ENCODE assay signal across 8 cellular contexts in the genomic region with DNA sequence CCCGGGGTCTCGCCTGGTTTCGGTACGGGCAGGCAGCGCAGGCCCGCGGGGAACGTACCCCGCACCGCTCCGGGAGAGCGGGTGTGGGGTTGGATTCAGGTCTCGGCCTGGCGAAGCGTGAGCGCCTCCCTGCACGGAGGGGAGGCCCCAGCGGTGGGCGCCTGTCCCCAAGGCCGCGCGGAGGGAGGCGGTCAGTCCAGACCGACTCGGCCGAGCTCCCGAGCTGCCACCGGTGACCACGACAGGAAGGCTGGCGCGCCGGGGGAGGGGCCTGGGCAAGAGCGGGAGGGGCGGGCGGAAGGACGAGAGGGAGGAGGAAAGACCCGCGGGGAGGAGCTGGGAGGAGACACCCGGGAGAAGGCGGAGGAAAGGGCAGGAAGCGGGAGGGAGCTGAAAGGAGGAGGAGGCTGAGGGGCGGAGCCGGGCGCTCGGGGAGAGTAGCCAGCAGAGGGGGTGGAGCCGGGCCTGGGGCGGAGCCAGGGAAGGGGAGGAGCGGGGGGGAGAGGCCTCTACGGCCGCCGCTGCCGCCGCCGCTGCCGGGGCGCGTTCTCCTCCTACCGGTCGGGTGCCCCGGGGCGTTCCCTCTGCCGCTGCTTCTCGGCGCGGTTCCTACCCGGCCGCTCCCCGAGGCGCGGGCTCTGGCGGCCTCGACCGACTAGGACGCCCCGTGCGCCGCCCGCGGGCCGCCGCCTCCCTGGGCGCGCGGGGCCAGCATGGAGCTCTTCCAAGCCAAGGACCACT. TPM values are rescaled to one million over a fixed set of nuclear protein-coding genes. Genes with fewer than 3 reads are reported as not detected.
DNase-seq lines count a peak whose midpoint lies in the region; ATAC-seq, FAIRE-seq and TF ChIP-seq lines count a peak whose summit lies in the region.

A gene with protein sequence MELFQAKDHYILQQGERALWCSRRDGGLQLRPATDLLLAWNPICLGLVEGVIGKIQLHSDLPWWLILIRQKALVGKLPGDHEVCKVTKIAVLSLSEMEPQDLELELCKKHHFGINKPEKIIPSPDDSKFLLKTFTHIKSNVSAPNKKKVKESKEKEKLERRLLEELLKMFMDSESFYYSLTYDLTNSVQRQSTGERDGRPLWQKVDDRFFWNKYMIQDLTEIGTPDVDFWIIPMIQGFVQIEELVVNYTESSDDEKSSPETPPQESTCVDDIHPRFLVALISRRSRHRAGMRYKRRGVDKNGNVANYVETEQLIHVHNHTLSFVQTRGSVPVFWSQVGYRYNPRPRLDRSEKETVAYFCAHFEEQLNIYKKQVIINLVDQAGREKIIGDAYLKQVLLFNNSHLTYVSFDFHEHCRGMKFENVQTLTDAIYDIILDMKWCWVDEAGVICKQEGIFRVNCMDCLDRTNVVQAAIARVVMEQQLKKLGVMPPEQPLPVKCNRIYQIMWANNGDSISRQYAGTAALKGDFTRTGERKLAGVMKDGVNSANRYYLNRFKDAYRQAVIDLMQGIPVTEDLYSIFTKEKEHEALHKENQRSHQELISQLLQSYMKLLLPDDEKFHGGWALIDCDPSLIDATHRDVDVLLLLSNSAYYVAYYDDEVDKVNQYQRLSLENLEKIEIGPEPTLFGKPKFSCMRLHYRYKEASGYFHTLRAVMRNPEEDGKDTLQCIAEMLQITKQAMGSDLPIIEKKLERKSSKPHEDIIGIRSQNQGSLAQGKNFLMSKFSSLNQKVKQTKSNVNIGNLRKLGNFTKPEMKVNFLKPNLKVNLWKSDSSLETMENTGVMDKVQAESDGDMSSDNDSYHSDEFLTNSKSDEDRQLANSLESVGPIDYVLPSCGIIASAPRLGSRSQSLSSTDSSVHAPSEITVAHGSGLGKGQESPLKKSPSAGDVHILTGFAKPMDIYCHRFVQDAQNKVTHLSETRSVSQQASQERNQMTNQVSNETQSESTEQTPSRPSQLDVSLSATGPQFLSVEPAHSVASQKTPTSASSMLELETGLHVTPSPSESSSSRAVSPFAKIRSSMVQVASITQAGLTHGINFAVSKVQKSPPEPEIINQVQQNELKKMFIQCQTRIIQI (plus strand): TSS at position 501 of the 741 bp plus-strand sequence. CDS start 213 bp downstream, at position 714.

- H3K27me3 Mint-ChIP-seq in T-helper 1 cell treated with Interleukin-12 subunit alpha and Interleukin-12 subunit beta and Interleukin-4 antibody, amounts not matched to agents 30 μg/mL and 1 μg/mL, for 36 hours (ENCODE audit: low read depth), result peaks cover 4% of the 10 kb centered on the region

- peak within 1 kb of the TSS; percentile 74 for H3K27ac Mint-ChIP-seq in T-helper 1 cell treated with Interleukin-12 subunit alpha and Interleukin-12 subunit beta and Interleukin-4 antibody, amounts not matched to agents 30 μg/mL and 1 μg/mL, for 36 hours

- 1% methylated on average over 51 to 84 of the region's 84 CpGs for WGBS in psoas muscle, 3 donors

- H3K9me3 Mint-ChIP-seq in T-helper 1 cell treated with Interleukin-12 subunit alpha and Interleukin-12 subunit beta and Interleukin-4 antibody, amounts not matched to agents 30 μg/mL and 1 μg/mL, for 36 hours, result no peaks in the 10 kb centered on the region

- ATAC-seq in HG02884 (IDR thresholded peaks at IDR 0.05; ENCODE audit: unreplicated experiment), result peak; percentile 65
- ATAC-seq in left ventricle myocardium superior, result peak; percentile 99
- ATAC-seq in psoas muscle, result peak; percentile 97 to 99 (median 98)

- no peaks in the 10 kb centered on the region for H3K36me3 ChIP-seq in psoas muscle (ENCODE audit: insufficient read depth in 1 of 2, low read depth in 1 of 2)

- H3K4me1 Mint-ChIP-seq in T-helper 1 cell treated with Interleukin-12 subunit alpha and Interleukin-12 subunit beta and Interleukin-4 antibody, amounts not matched to agents 30 μg/mL and 1 μg/mL, for 36 hours (ENCODE audit: low read depth), result peaks cover 27% of the 10 kb centered on the region

- H3K4me3 ChIP-seq in psoas muscle, result peak within 1 kb of the TSS; percentile 88

- peak; percentile 27 for TF ChIP-seq CTCF in GM13976 (IDR thresholded peaks at IDR 0.05; ENCODE audit: borderline replicate concordance, control extremely low read depth, extremely low read depth, insufficient read depth, missing control alignments)
- TF ChIP-seq CTCF in psoas muscle (IDR thresholded peaks at IDR 0.05), result peak; percentile 36

- peaks cover 18% of the 10 kb centered on the region for H3K4me1 ChIP-seq in psoas muscle

- H3K9me3 ChIP-seq in psoas muscle, result no peaks in the 10 kb centered on the region

- FAIRE-seq in urothelium cell line (lab: Jason Lieb, UNC), result no peak

- peaks cover 2% of the 10 kb centered on the region for H3K36me3 Mint-ChIP-seq in T-helper 1 cell treated with Interleukin-12 subunit alpha and Interleukin-12 subunit beta and Interleukin-4 antibody, amounts not matched to agents 30 μg/mL and 1 μg/mL, for 36 hours (ENCODE audit: low read depth)

- intact Hi-C loops in left ventricle myocardium superior (cut with micrococcal nuclease) (no loop called here), psoas muscle (cut with DNase I) (loop anchor here in 1 of 2 donors (1.0 to 5.0 kb wide), 2 partner anchors 39 to 118 kb away; no protein-coding TSS in a partner anchor)

- peak within 1 kb of the TSS; percentile 92 for H3K4me3 Mint-ChIP-seq in T-helper 1 cell treated with Interleukin-12 subunit alpha and Interleukin-12 subunit beta and Interleukin-4 antibody, amounts not matched to agents 30 μg/mL and 1 μg/mL, for 36 hours

- DNase-seq in GM13976 (ENCODE audit: low spot score) (peak; percentile 100), NCI-H146 treated with DMSO at 0.1 percent for 48 hours (lab: John Stamatoyannopoulos, UW; ENCODE audit: unreplicated experiment) (peak; percentile 98), amygdala (lab: John Stamatoyannopoulos, UW) (peak; percentile 69 to 100 (median 98)), left ventricle myocardium superior (peak; percentile 99), psoas muscle (peak; percentile 99 to 100), urothelium cell line (ENCODE audit: low spot score) (peak; percentile 100)

- in situ Hi-C loops in GM13976 (cut with MboI; ENCODE audit: low sequenced_read_pairs, unreplicated experiment), result loop anchor here (5.0 kb wide), 1 partner anchor 33 kb away; no protein-coding TSS in a partner anchor

- H3K27ac ChIP-seq in psoas muscle, result peak within 1 kb of the TSS; percentile 98

- no peaks in the 10 kb centered on the region for H3K27me3 ChIP-seq in psoas muscle (ENCODE audit: insufficient read depth in 3 of 3, low read length in 2 of 3)

RNA-seq across cellular contexts. Expression of the gene that starts here (rescaled TPM):
- total RNA-seq in left ventricle myocardium superior (4.0 TPM), psoas muscle (10 to 100 TPM in 3 of 4 donors, 1 to 10 TPM in 1; 8.0 to 12.3 (median 10.7) TPM)
- 10 to 100 TPM in 1 of 3 donors, 1 to 10 TPM in 2; 6.0 to 10.0 (median 8.0) TPM for polyA plus RNA-seq in psoas muscle

Comparison
In these comparisons a context has a peak if more than half of its experiments do, and no peak if none do; other contexts are left out.
1. Peak in every context shown above with its lines: DNase-seq, ATAC-seq, H3K4me3 ChIP-seq and H3K27ac ChIP-seq.